ENCODE assay signal across 1 cellular context in the genomic region with DNA sequence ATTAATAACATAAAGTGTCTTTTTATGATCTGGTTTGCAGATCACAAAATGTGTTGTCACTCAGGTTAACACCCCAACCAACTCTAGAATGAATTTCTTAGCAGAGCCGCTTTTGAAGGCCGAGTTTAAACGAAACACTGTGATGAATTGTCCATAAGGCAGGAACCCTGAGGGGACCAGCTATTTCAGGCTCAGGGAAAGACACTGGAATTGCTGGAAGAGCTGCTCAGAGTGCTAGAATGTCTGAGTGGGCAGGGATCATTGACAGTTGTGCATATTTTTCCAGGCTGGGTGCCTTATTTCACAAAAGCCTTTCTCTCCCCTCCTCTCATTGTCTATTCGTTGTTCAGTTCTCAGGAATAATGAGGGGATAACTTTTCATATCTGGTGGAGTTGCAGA.
TF ChIP-seq lines count a peak whose summit lies in the region.

No MANE protein-coding gene starts in this region.

TF ChIP-seq in IMR-90, 13 proteins besides CTCF, POLR2A, EP300 and RAD21:
- TF ChIP-seq MXI1 (IDR thresholded peaks at IDR 0.05; ENCODE audit: borderline replicate concordance, low read depth, low read length) (no peak), MAZ (IDR thresholded peaks at IDR 0.05; ENCODE audit: borderline replicate concordance, low read depth, low read length) (no peak), NFE2L2 (IDR thresholded peaks at IDR 0.05; ENCODE audit: low read depth, low read length) (no peak), RFX5 (IDR thresholded peaks at IDR 0.05; ENCODE audit: low read depth, low read length) (no peak), MAFK (IDR thresholded peaks at IDR 0.05; ENCODE audit: low read depth, low read length) (no peak), RCOR1 (IDR thresholded peaks at IDR 0.05; ENCODE audit: insufficient replicate concordance, low read length) (no peak)
- TF ChIP-seq, protein P1, sequence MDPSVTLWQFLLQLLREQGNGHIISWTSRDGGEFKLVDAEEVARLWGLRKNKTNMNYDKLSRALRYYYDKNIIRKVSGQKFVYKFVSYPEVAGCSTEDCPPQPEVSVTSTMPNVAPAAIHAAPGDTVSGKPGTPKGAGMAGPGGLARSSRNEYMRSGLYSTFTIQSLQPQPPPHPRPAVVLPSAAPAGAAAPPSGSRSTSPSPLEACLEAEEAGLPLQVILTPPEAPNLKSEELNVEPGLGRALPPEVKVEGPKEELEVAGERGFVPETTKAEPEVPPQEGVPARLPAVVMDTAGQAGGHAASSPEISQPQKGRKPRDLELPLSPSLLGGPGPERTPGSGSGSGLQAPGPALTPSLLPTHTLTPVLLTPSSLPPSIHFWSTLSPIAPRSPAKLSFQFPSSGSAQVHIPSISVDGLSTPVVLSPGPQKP (IDR thresholded peaks at IDR 0.05; ENCODE audit: borderline replicate concordance, low read depth, low read length), result no peak
- TF ChIP-seq, protein P2, sequence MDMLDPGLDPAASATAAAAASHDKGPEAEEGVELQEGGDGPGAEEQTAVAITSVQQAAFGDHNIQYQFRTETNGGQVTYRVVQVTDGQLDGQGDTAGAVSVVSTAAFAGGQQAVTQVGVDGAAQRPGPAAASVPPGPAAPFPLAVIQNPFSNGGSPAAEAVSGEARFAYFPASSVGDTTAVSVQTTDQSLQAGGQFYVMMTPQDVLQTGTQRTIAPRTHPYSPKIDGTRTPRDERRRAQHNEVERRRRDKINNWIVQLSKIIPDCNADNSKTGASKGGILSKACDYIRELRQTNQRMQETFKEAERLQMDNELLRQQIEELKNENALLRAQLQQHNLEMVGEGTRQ (IDR thresholded peaks at IDR 0.05; ENCODE audit: low read depth, low read length), result no peak
